Comparison of ENCODE assay signal across 8 cellular contexts in the genomic region with DNA sequence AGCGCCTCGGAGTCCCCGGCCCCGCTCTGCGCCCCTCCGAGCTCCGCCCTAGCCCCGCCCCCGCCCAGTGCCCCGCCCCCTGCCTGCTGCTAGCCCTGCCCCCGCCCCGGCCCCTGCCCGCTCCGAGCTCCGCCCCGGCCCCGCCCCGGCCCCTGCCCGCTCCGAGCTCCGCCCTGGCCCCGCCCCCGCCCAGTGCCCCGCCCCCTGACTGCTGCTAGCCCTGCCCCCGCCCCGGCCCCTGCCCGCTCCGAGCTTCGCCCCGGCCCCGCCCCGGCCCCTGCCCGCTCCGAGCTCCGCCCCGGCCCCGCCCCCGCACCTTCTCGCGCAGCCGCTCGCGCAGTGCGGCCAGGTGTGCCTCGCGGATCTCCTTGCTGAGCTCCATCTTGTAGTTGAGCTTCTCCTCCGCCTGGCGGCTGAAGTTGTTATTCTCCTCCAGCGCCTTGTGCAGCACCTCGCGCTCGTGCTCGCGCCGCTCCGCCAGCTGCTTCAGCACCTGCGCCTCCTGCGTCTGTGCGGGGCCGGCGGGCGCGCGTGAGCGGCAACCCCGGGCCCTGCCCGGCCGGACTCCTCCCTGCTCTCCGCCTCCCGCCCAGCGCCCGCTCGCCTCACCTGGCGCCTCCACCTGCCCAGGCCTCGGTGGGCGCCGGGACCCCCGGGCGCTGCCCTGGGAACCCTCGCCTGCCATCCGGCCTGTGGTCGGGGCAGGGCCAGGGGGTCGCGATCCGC. TPM values are rescaled to one million over a fixed set of nuclear protein-coding genes. Genes with fewer than 3 reads are reported as not detected.
DNase-seq lines count a peak whose midpoint lies in the region; ATAC-seq and TF ChIP-seq lines count a peak whose summit lies in the region.

No MANE protein-coding gene starts in this region.

- peak; percentile 67 for DNase-seq in ACHN
- peak; percentile 87 for DNase-seq in NCI-H226
- DNase-seq in activated CD4-positive, alpha-beta T cell treated with anti-CD3 and anti-CD28 coated beads for 4 hours, result peak; percentile 97 to 100
- peak; percentile 94 for DNase-seq in colonic mucosa
- peak; percentile 97 for DNase-seq in left kidney (ENCODE audit: low read depth, low spot score)
- DNase-seq in stimulated activated CD4-positive, alpha-beta T cell treated with anti-CD3 and anti-CD28 coated beads, Interleukin-2, amount 100 ng/mL, for 48 hours, result peak; percentile 98 to 100

- H3K4me3 ChIP-seq in colonic mucosa, result peak overlapping the region; percentile 55

- H3K36me3 ChIP-seq in colonic mucosa, result no peaks in the 10 kb centered on the region

- peak overlapping the region; percentile 86 for H3K27ac ChIP-seq in colonic mucosa

- H3K9ac ChIP-seq in colonic mucosa (ENCODE audit: low read depth in 2 of 2, low read length in 2 of 2), result peak overlapping the region; percentile 54 to 88

- intact Hi-C loops in colonic mucosa (cut with DNase I), result no loop called here

- TF ChIP-seq CTCF in colonic mucosa (IDR thresholded peaks at IDR 0.05), result no peak

- H3K9me3 ChIP-seq in colonic mucosa, result no peaks in the 10 kb centered on the region

- H3K27me3 ChIP-seq in colonic mucosa, result no peaks in the 10 kb centered on the region

- H3K4me1 ChIP-seq in colonic mucosa, result peaks cover 3% of the 10 kb centered on the region

- in situ Hi-C loops in ACHN (cut with HindIII; ENCODE audit: low pct_ligation_motif_present, low pct_unique_long_range_greater_than_20kb, low sequenced_read_pairs), result no loop called here

- ATAC-seq in GM18868 (IDR thresholded peaks at IDR 0.05; ENCODE audit: unreplicated experiment) (peak; percentile 66), HG03103 (IDR thresholded peaks at IDR 0.05; ENCODE audit: low read depth, unreplicated experiment) (peak; percentile 75)

RNA-seq across cellular contexts. Expression of a gene that starts 11.3 kb away (rescaled TPM):
- 1 to 10 TPM; 2.5 to 5.3 TPM for total RNA-seq in colonic mucosa

RNA-seq across cellular contexts. Expression of a gene that starts 15.1 kb away (rescaled TPM):
- 10 to 100 TPM; 11.5 to 14.8 TPM for total RNA-seq in colonic mucosa

RNA-seq across cellular contexts. Expression of a gene that starts 16.2 kb away (rescaled TPM):
- total RNA-seq in colonic mucosa, result 10 to 100 TPM; 25.7 to 34.9 TPM

RNA-seq across cellular contexts. Expression of a gene that starts 54.5 kb away (rescaled TPM):
- 1 to 10 TPM in 1 of 2 donors, not detected in 1; 7.5 TPM for total RNA-seq in colonic mucosa

Comparison
In these comparisons a context has a peak if more than half of its experiments do, and no peak if none do; other contexts are left out.
1. Peak in every context shown above with its lines: DNase-seq, ATAC-seq, H3K4me3 ChIP-seq and H3K27ac ChIP-seq.